18 cellular contexts compared by ENCODE assay signal in the genomic region with DNA sequence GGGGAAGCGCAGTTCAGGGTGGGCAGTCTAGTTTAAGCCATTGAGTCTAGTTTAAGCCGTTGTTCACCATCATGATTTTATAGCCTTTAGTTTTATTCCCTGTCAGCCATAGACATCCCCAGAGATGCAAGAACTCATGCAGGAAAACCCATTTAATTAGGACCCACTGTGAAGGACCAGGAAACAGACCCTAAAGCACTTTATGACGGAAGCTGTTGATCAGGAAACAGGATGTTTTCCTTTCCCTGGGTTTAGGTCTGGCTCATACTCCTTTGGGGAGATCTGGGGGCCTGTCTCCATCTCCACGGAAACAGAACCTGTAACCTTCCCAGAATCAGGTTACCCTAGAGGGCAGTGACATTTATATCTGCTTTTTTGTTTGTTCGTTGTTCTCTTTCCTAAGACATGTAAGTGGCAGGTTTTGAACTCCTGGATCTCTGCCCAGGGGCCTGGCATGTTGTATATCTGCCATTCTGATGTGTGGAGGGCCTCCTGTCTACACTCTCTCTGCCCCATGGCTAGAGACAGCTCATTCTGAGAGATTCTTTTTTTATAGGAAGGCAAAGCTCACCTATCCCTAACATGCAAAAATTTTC.
"Had no signal": no experiment of that assay in that cellular context is flagged by ENCODE, and none has a peak within 500 bp of the region (broad histone marks: within the 10 kb centered on the region; RNA-seq: fewer than 3 reads in every experiment).

No MANE protein-coding gene starts in this region.

- H3K36me3 ChIP-seq: suprapubic skin had no signal

- H3K27ac ChIP-seq: epithelial cell of prostate, suprapubic skin had no signal

- DNase-seq: activated naive CD4-positive, alpha-beta T cell treated with Interleukin-2 at 50 U/mL for 16 hours; activated T-cell treated with anti-CD3 and anti-CD28 coated beads for 4 hours; anterior cingulate cortex; dermis blood vessel endothelial cell; effector memory CD8-positive, alpha-beta T cell; head of caudate nucleus; mesendoderm; nucleus accumbens; small intestine; stimulated activated CD4-positive, alpha-beta T cell treated with anti-CD3 and anti-CD28 coated beads, Interleukin-4, amount 100 ng/mL, for 4 hours; stimulated activated CD8-positive, alpha-beta memory T cell treated with anti-CD3 and anti-CD28 coated beads, Interleukin-4, amount 100 ng/mL, for 48 hours; stimulated activated naive CD8-positive, alpha-beta T cell treated with anti-CD3 and anti-CD28 coated beads, Interleukin-15, Interleukin-2, amounts not matched to agents 100 U/mL and 50 U/mL, for 24 hours; T1000; trophoblast cell had no signal

- H3K27me3 ChIP-seq: suprapubic skin had no signal

- H3K4me3 ChIP-seq: suprapubic skin had no signal

- ATAC-seq: activated CD4-positive, CD25-positive, alpha-beta regulatory T cell treated with anti-CD3 and anti-CD28 coated beads, Interleukin-2, amount 50 U/mL, for 24 hours; effector memory CD8-positive, alpha-beta T cell; natural killer cell treated with Interleukin-12 subunit alpha and Interleukin-12 subunit beta and Interleukin-15 and Interleukin-18, amount 100 ng/mL, for 72 hours; stimulated activated naive CD8-positive, alpha-beta T cell treated with anti-CD3 and anti-CD28 coated beads, Interleukin-15, Interleukin-2, amounts not matched to agents 100 U/mL and 50 U/mL, for 24 hours had no signal

- H3K9me3 ChIP-seq: suprapubic skin had no signal
